In genomic region chr5:141618030-141618803, GRCh38 we compare ENCODE assay signal across 8 cellular contexts. TPM values are rescaled to one million over a fixed set of nuclear protein-coding genes. Genes with fewer than 3 reads are reported as not detected.
DNase-seq lines count a peak whose midpoint lies in the region; ATAC-seq, FAIRE-seq and TF ChIP-seq lines count a peak whose summit lies in the region.

No MANE protein-coding gene starts in this region.

- peak; percentile 81 for FAIRE-seq in GM19239 (lab: Jason Lieb, UNC)

- peak overlapping the region; percentile 82 for H3K9ac ChIP-seq in NT2/D1 (ENCODE audit: insufficient read length, low read depth)

- ATAC-seq in HG03280 (IDR thresholded peaks at IDR 0.05; ENCODE audit: unreplicated experiment): peak; percentile 34
- ATAC-seq in omental fat pad (ENCODE audit: low FRiP score): peak; percentile 26

- no peaks in the 10 kb centered on the region for H3K27me3 ChIP-seq in NT2/D1 (ENCODE audit: insufficient read depth, insufficient read length)

- H3K4me3 ChIP-seq in NT2/D1 (ENCODE audit: insufficient read length, low read depth) (peak overlapping the region; percentile 62), foreskin fibroblast (ENCODE audit: low read depth in 1 of 2, low read length in 2 of 2) (peak overlapping the region; percentile 72 to 87)

- H3K4me1 ChIP-seq in NT2/D1 (ENCODE audit: insufficient read depth, insufficient read length): no peaks in the 10 kb centered on the region

- peak; percentile 53 for DNase-seq in CD1c-positive myeloid dendritic cell (ENCODE audit: extremely low spot score)
- DNase-seq in GM19239 (ENCODE audit: insufficient read length, low spot score): no peak
- no peak for DNase-seq in NT2/D1 (ENCODE audit: low read depth, low spot score)
- DNase-seq in activated T-helper 1 cell treated with Interleukin-2 at 50 U/mL for 16 hours (ENCODE audit: low read depth): peak; percentile 24
- peak in 1 of 2 donors; percentile 52 for DNase-seq in foreskin fibroblast
- no peak for DNase-seq in omental fat pad (ENCODE audit: low spot score)
- no peak for DNase-seq in hepatic stellate cell (ENCODE audit: low spot score)

- H3K36me3 ChIP-seq in NT2/D1 (ENCODE audit: insufficient read depth, insufficient read length, low read length): peaks cover 39% of the 10 kb centered on the region

- H3K9me3 ChIP-seq in NT2/D1 (ENCODE audit: insufficient read depth, low read length): no peaks in the 10 kb centered on the region

- no peak for TF ChIP-seq CTCF in foreskin fibroblast (IDR thresholded peaks at IDR 0.05; ENCODE audit: low read depth, low read length)
- TF ChIP-seq CTCF in omental fat pad (IDR thresholded peaks at IDR 0.05): no peak

RNA-seq across cellular contexts. Expression of gene DIAPH1, which starts 0.6 kb away (rescaled TPM):
- 10 to 100 TPM; 35.5 to 93.2 (median 47.9) TPM for total RNA-seq in omental fat pad

RNA-seq across cellular contexts. Expression of gene HDAC3, which starts 18.4 kb away (rescaled TPM):
- 10 to 100 TPM; 31.5 to 50.6 (median 38.5) TPM for total RNA-seq in omental fat pad

RNA-seq across cellular contexts. Expression of gene RELL2, which starts 18.6 kb away (rescaled TPM):
- total RNA-seq in omental fat pad: 1 to 10 TPM; 1.0 to 4.3 (median 2.9) TPM

RNA-seq across cellular contexts. Expression of gene FCHSD1, which starts 33.0 kb away (rescaled TPM):
- 10 to 100 TPM; 11.2 to 19.7 (median 15.5) TPM for total RNA-seq in omental fat pad

Comparison
In these comparisons a context has a peak if more than half of its experiments do, and no peak if none do; other contexts are left out.
1. DNase-seq: peak in CD1c-positive myeloid dendritic cell (single experiment) and activated T-helper 1 cell treated with Interleukin-2 at 50 U/mL for 16 hours (single experiment); none in GM19239 (single experiment), NT2/D1 (single experiment), omental fat pad (single experiment) and hepatic stellate cell (single experiment).